In genomic region chr3:70856414-70857162, GRCh38 we compare ENCODE assay signal across 10 cellular contexts.
A peak's percentile ranks its signal among the peaks of the same experiment; 100 is the strongest.
DNase-seq lines count a peak whose midpoint lies in the region; ATAC-seq and TF ChIP-seq lines count a peak whose summit lies in the region.
"Had no signal": no experiment of that assay in that cellular context is flagged by ENCODE, and none has a peak within 500 bp of the region (broad histone marks: within the 10 kb centered on the region; RNA-seq: fewer than 3 reads in every experiment).

No MANE protein-coding gene starts in this region.

- ATAC-seq in HG03442 (IDR thresholded peaks at IDR 0.05; ENCODE audit: unreplicated experiment) = peak; percentile 67
- peak; percentile 92 for ATAC-seq in stimulated activated naive CD8-positive, alpha-beta T cell treated with anti-CD3 and anti-CD28 coated beads, Interleukin-15, amount 100 ng/mL, for 72 hours
- ATAC-seq in GM21737 (IDR thresholded peaks at IDR 0.05; ENCODE audit: unreplicated experiment) = no peak

- CTCF ChIA-PET in MCF 10A (lab: Yijun Ruan, JAX) = interaction anchor here (0.6 to 0.7 kb wide), 5 partner anchors 42 to 748 kb away, joined by 3 to 6 read pairs (median 3); no protein-coding TSS in a partner anchor
- CTCF ChIA-PET in mammary epithelial cell (lab: Charles Lee; ENCODE audit: low non-redundant PET) = interaction anchor here (0.7 kb wide), 1 partner anchor 45 kb away, joined by 9 read pairs; no protein-coding TSS in a partner anchor

- H3K27ac Mint-ChIP-seq in MCF 10A (ENCODE audit: low read depth, unreplicated experiment) = peak overlapping the region; percentile 7
- no peak overlapping the region for H3K27ac Mint-ChIP-seq in stimulated activated naive CD8-positive, alpha-beta T cell treated with anti-CD3 and anti-CD28 coated beads, Interleukin-15, amount 100 ng/mL, for 72 hours

- POLR2A ChIA-PET in MCF 10A (lab: Yijun Ruan, JAX) = no interaction called here

- in situ Hi-C loops in mammary epithelial cell (cut with MboI; ENCODE audit: low sequenced_read_pairs in 2 of 2) = no loop called here

- no peak overlapping the region for H2AFZ ChIP-seq in mammary epithelial cell (ENCODE audit: low read depth, low read length)

- WGBS in mammary epithelial cell (ENCODE audit: low coverage, missing lambda C conversion rate) = 43% methylated on average over 7 of the region's 7 CpGs

- H3K4me3 ChIP-seq in breast epithelium (no peak overlapping the region), mammary epithelial cell (replicated peaks in 1 of 3; ENCODE audit: insufficient read depth in 1 of 3, low read depth in 2 of 3, low read length in 3 of 3) (no peak overlapping the region), vagina (no peak overlapping the region)

- no peaks in the 10 kb centered on the region for H3K36me3 Mint-ChIP-seq in MCF 10A (ENCODE audit: insufficient read depth, unreplicated experiment)

- intact Hi-C loops in MCF 10A (cut with micrococcal nuclease) (loop anchor here (5.0 kb wide), 1 partner anchor 211 kb away; no protein-coding TSS in a partner anchor), breast epithelium (cut with DNase I; ENCODE audit: low total_unique reads) (no loop called here), mammary epithelial cell (cut with micrococcal nuclease) (no loop called here), vagina (cut with DNase I) (no loop called here)

- no peaks in the 10 kb centered on the region for H4K20me1 ChIP-seq in mammary epithelial cell (ENCODE audit: insufficient read depth, low read length)

- no peaks in the 10 kb centered on the region for H3K79me2 ChIP-seq in mammary epithelial cell (ENCODE audit: insufficient read depth, low read length)

- BruUV-seq in MCF 10A (replicated peaks; lab: Mats Ljungman, UMichigan) (no TSS peak), mammary epithelial cell (replicated peaks; lab: Mats Ljungman, UMichigan) (no TSS peak)

- TF ChIP-seq POLR2A in breast epithelium (IDR thresholded peaks at IDR 0.05) = no peak
- TF ChIP-seq POLR2A in vagina (IDR thresholded peaks at IDR 0.05) = no peak

- no peaks in the 10 kb centered on the region for H3K4me1 ChIP-seq in breast epithelium
- H3K4me1 ChIP-seq in mammary epithelial cell (ENCODE audit: insufficient read depth, low read length) = peaks cover 35% of the 10 kb centered on the region
- peaks cover 7% of the 10 kb centered on the region for H3K4me1 ChIP-seq in vagina

- no peaks in the 10 kb centered on the region for H3K9me3 Mint-ChIP-seq in MCF 10A (ENCODE audit: unreplicated experiment)
- no peaks in the 10 kb centered on the region for H3K9me3 Mint-ChIP-seq in stimulated activated naive CD8-positive, alpha-beta T cell treated with anti-CD3 and anti-CD28 coated beads, Interleukin-15, amount 100 ng/mL, for 72 hours

- no peaks in the 10 kb centered on the region for H3K9me3 ChIP-seq in breast epithelium
- H3K9me3 ChIP-seq in mammary epithelial cell (replicated peaks; ENCODE audit: insufficient read depth, low read length) = no peaks in the 10 kb centered on the region
- no peaks in the 10 kb centered on the region for H3K9me3 ChIP-seq in vagina

- H3K36me3 ChIP-seq in breast epithelium = no peaks in the 10 kb centered on the region
- H3K36me3 ChIP-seq in mammary epithelial cell (ENCODE audit: insufficient read depth, low read length) = no peaks in the 10 kb centered on the region
- H3K36me3 ChIP-seq in vagina = no peaks in the 10 kb centered on the region

- peak; percentile 68 for DNase-seq in MCF 10A (ENCODE audit: unreplicated experiment)
- no peak for DNase-seq in breast epithelium (ENCODE audit: low spot score in 2 of 2)
- peak; percentile 96 for DNase-seq in mammary epithelial cell
- DNase-seq in stimulated activated naive CD8-positive, alpha-beta T cell treated with anti-CD3 and anti-CD28 coated beads, Interleukin-15, amount 100 ng/mL, for 72 hours = peak; percentile 11 to 24
- no peak for DNase-seq in vagina (ENCODE audit: extremely low spot score in 2 of 2)
- DNase-seq in LoVo (ENCODE audit: low spot score) = no peak
- DNase-seq: MM.1S, retina had no signal

- dilution Hi-C loops in mammary epithelial cell (cut with HindIII; ENCODE audit: low sequenced_read_pairs) = no loop called here

- peak overlapping the region; percentile 20 for H3K4me2 ChIP-seq in mammary epithelial cell (ENCODE audit: insufficient read depth, low read depth, low read length)

- H3K27me3 ChIP-seq in breast epithelium = no peaks in the 10 kb centered on the region
- no peaks in the 10 kb centered on the region for H3K27me3 ChIP-seq in mammary epithelial cell (ENCODE audit: insufficient read depth, low read length)
- H3K27me3 ChIP-seq in vagina = no peaks in the 10 kb centered on the region

- H3K4me1 Mint-ChIP-seq in MCF 10A (ENCODE audit: insufficient read depth, unreplicated experiment) = peaks cover 16% of the 10 kb centered on the region
- peaks cover 24% of the 10 kb centered on the region for H3K4me1 Mint-ChIP-seq in stimulated activated naive CD8-positive, alpha-beta T cell treated with anti-CD3 and anti-CD28 coated beads, Interleukin-15, amount 100 ng/mL, for 72 hours

- H3K4me3 Mint-ChIP-seq in MCF 10A (ENCODE audit: unreplicated experiment) = no peak overlapping the region
- H3K4me3 Mint-ChIP-seq in stimulated activated naive CD8-positive, alpha-beta T cell treated with anti-CD3 and anti-CD28 coated beads, Interleukin-15, amount 100 ng/mL, for 72 hours = peak overlapping the region; percentile 14 to 16

- H3K27me3 Mint-ChIP-seq in MCF 10A (ENCODE audit: insufficient read depth, unreplicated experiment) = no peaks in the 10 kb centered on the region
- H3K27me3 Mint-ChIP-seq in stimulated activated naive CD8-positive, alpha-beta T cell treated with anti-CD3 and anti-CD28 coated beads, Interleukin-15, amount 100 ng/mL, for 72 hours = peaks cover 23% of the 10 kb centered on the region

- TF ChIP-seq CTCF in MCF 10A (IDR thresholded peaks at IDR 0.05; ENCODE audit: unreplicated experiment) = no peak
- no peak for TF ChIP-seq CTCF in breast epithelium (IDR thresholded peaks at IDR 0.05)
- no peak for TF ChIP-seq CTCF in mammary epithelial cell (conservative IDR thresholded peaks at IDR 0.05 in 1 of 2, IDR thresholded peaks at IDR 0.05 in 1 of 2; ENCODE audit: extremely low read depth in 1 of 2, insufficient read depth in 1 of 2, low read depth in 1 of 2, low read length in 2 of 2)
- TF ChIP-seq CTCF in vagina (IDR thresholded peaks at IDR 0.05) = no peak

- H3K9ac ChIP-seq in mammary epithelial cell (ENCODE audit: insufficient read depth, low read length) = peak overlapping the region; percentile 46

- H3K27ac ChIP-seq in breast epithelium = no peak overlapping the region
- peak overlapping the region; percentile 87 for H3K27ac ChIP-seq in mammary epithelial cell (ENCODE audit: insufficient read depth, low read depth, low read length)
- H3K27ac ChIP-seq in vagina = no peak overlapping the region

Comparison
In these comparisons a context has a peak if more than half of its experiments do, and no peak if none do; other contexts are left out.
1. DNase-seq: peak in MCF 10A (single experiment), mammary epithelial cell (single experiment) and stimulated activated naive CD8-positive, alpha-beta T cell treated with anti-CD3 and anti-CD28 coated beads, Interleukin-15, amount 100 ng/mL, for 72 hours (2 of 2); none in breast epithelium (0 of 2), vagina (0 of 2) and LoVo (single experiment).